Comparison of ENCODE assay signal across 1 cellular context in genomic region chr5:131393498-131393968, GRCh38.
TF ChIP-seq lines count a peak whose summit lies in the region.

No MANE protein-coding gene starts in this region.

TF ChIP-seq in GM23338, 12 proteins besides CTCF, POLR2A, EP300 and RAD21 (continued from another document):
- no peak for TF ChIP-seq REST (IDR thresholded peaks at IDR 0.05; ENCODE audit: unreplicated experiment)
